8 cellular contexts compared by ENCODE assay signal in the genomic region with DNA sequence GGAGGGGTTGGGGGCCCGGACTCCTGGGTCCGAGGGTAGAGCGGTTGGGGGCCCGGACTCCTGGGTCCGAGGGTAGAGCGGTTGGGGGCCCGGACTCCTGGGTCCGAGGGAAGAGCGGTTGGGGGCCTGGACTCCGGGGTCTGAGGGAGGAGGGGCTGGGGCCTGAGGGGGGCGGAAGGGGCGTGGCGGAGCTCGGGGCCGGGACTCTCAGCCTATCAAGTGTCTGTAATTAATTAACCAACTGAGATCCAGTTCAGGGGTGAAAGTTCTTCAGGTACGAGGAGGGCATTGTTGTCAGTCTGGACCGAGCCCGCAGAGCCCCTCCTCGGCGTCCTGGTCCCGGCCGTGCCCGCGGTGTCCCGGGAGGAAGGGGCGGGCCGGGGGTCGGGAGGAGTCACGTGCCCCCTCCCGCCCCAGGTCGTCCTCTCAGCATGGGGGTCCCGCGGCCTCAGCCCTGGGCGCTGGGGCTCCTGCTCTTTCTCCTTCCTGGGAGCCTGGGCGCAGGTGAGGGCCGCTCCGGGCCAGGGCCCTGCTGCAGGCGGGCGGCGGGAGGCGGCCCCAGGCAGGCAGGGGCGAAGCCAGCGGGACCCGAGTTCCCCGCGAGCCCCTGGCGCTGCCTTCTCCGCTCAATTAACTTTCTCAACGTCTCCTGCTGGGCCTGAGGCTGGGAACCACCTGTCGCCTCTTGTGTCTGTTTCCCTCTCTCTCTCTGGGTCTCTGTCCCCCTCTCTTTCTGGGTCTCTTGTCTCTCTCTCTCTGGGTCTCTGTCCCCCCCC. TPM values are rescaled to one million over a fixed set of nuclear protein-coding genes. Genes with fewer than 3 reads are reported as not detected.
DNase-seq lines count a peak whose midpoint lies in the region; ATAC-seq, FAIRE-seq and TF ChIP-seq lines count a peak whose summit lies in the region.

No MANE protein-coding gene starts in this region.

- H3F3A ChIP-seq in GM23338 (replicated peaks; ENCODE audit: low read depth), result peaks cover 24% of the 10 kb centered on the region; the same call in 1 of the 2 replicates

- WGBS in mesodermal cell (ENCODE audit: insufficient coverage in 2 of 2), 2 experiments, result 1 to 3% methylated on average over 18 to 34 of the region's 50 CpGs
- WGBS in transverse colon (ENCODE audit: low coverage in 1 of 2), 2 donors, result 1% methylated on average over 50 of the region's 50 CpGs; no CpG with 5 or more reads in 1 of the 2 donors

- in situ Hi-C loops in transverse colon (cut with MboI; ENCODE audit: low pct_ligation_motif_present in 1 of 4, low pct_unique_long_range_greater_than_20kb in 1 of 4, low sequenced_read_pairs in 3 of 4), result no loop called here

- H4K20me1 ChIP-seq in GM23338 (replicated peaks; ENCODE audit: insufficient read depth), result no peaks in the 10 kb centered on the region; the same call in 1 of the 2 replicates

- no peaks in the 10 kb centered on the region; the same call in 2 of the 3 replicates for H3K9me3 Mint-ChIP-seq in GM23338

- H2AFZ ChIP-seq in ACC112 (ENCODE audit: low read length, unreplicated experiment) (peak overlapping the region; percentile 28), GM23338 (no peak overlapping the region)

- TF ChIP-seq CTCF in GM23338 (conservative IDR thresholded peaks at IDR 0.05; ENCODE audit: low read depth in 2 of 2) (no peak), transverse colon (IDR thresholded peaks at IDR 0.05) (no peak)

- peaks cover 12% of the 10 kb centered on the region; the same call in 2 of the 3 replicates for H3K36me3 Mint-ChIP-seq in GM23338 (ENCODE audit: low read depth)

- H3K27ac Mint-ChIP-seq in GM23338, result no peak overlapping the region

- H3K27ac ChIP-seq in ACC112 (ENCODE audit: low read depth, low read length), result no peak overlapping the region
- H3K27ac ChIP-seq in GM23338 (ENCODE audit: low read depth), result peak overlapping the region; percentile 96
- H3K27ac ChIP-seq in SK-N-MC, result peak overlapping the region; percentile 100
- H3K27ac ChIP-seq in duodenal mucosa (ENCODE audit: low read depth, low read length), result peak overlapping the region; percentile 78
- H3K27ac ChIP-seq in mesodermal cell (ENCODE audit: low read depth, low read length, severe bottlenecking), result peak overlapping the region; percentile 75
- peak overlapping the region; percentile 87 to 95 (median 92) for H3K27ac ChIP-seq in transverse colon

- no peaks in the 10 kb centered on the region for H3K9me2 ChIP-seq in GM23338 (ENCODE audit: insufficient read depth)

- ATAC-seq in GM23338, result peak; percentile 77

- H3K4me1 ChIP-seq in ACC112 (ENCODE audit: control insufficient read depth, insufficient read depth, low read length, unreplicated experiment) (peaks cover 10% of the 10 kb centered on the region), GM23338 (ENCODE audit: insufficient read depth) (peaks cover 21% of the 10 kb centered on the region), duodenal mucosa (ENCODE audit: control insufficient read depth in 1 of 2, insufficient read depth in 2 of 2, low read length in 2 of 2) (peaks cover 10 to 42% of the 10 kb centered on the region in 2 donors), mesodermal cell (ENCODE audit: control insufficient read depth, insufficient read depth, low read length, poor library complexity, severe bottlenecking) (peaks cover 7% of the 10 kb centered on the region), transverse colon (peaks cover 12 to 41% (median 26%) of the 10 kb centered on the region in 4 donors)

- H3K4me2 ChIP-seq in GM23338, result peak overlapping the region; percentile 94

- no peaks in the 10 kb centered on the region for H3K79me2 ChIP-seq in ACC112 (ENCODE audit: control insufficient read depth, insufficient read depth, low read length, unreplicated experiment)
- H3K79me2 ChIP-seq in GM23338 (replicated peaks; ENCODE audit: insufficient read depth), result peaks cover 11% of the 10 kb centered on the region; the same call in 1 of the 2 replicates

- H3K9me3 ChIP-seq in SK-N-MC (ENCODE audit: low read depth, low read length), result no peaks in the 10 kb centered on the region
- no peaks in the 10 kb centered on the region for H3K9me3 ChIP-seq in duodenal mucosa (ENCODE audit: control insufficient read depth in 1 of 2, low read length in 2 of 2)
- H3K9me3 ChIP-seq in mesodermal cell (ENCODE audit: control insufficient read depth, low read length), result no peaks in the 10 kb centered on the region
- no peaks in the 10 kb centered on the region for H3K9me3 ChIP-seq in transverse colon

- peak overlapping the region; percentile 100 for H3K9ac ChIP-seq in SK-N-MC (ENCODE audit: insufficient read length)
- H3K9ac ChIP-seq in duodenal mucosa (ENCODE audit: low read depth in 1 of 2, low read length in 2 of 2), result peak overlapping the region; percentile 64 to 73

- intact Hi-C loops in transverse colon (cut with DNase I; ENCODE audit: low total_unique reads), result no loop called here

- H3K27me3 ChIP-seq in ACC112 (ENCODE audit: insufficient read depth, low read length), result no peaks in the 10 kb centered on the region
- no peaks in the 10 kb centered on the region for H3K27me3 ChIP-seq in GM23338 (ENCODE audit: insufficient read depth)
- H3K27me3 ChIP-seq in duodenal mucosa (ENCODE audit: control insufficient read depth in 1 of 2, insufficient read depth in 2 of 2, low read length in 2 of 2), result no peaks in the 10 kb centered on the region
- H3K27me3 ChIP-seq in transverse colon, result no peaks in the 10 kb centered on the region

- TF ChIP-seq EP300 in transverse colon (IDR thresholded peaks at IDR 0.05; ENCODE audit: low read depth), result no peak

- DNase-seq in GM23338 (ENCODE audit: low spot score), result peak; percentile 88
- DNase-seq in SK-N-MC (ENCODE audit: low read depth, low spot score), result no peak
- DNase-seq in transverse colon, result peak; percentile 75
- no peak for DNase-seq in GM12892 (ENCODE audit: insufficient read length)
- no peak for DNase-seq in GM19239 (ENCODE audit: insufficient read length, low spot score)

- FAIRE-seq in GM12892 (lab: Jason Lieb, UNC) (no peak), GM19239 (lab: Jason Lieb, UNC) (no peak)

- TF ChIP-seq POLR2A in transverse colon (IDR thresholded peaks at IDR 0.05), result peak; percentile 8
- TF ChIP-seq POLR2A in GM12892 (IDR thresholded peaks at IDR 0.05; ENCODE audit: low read depth, low read length), result no peak

- H3K4me3 ChIP-seq in ACC112 (ENCODE audit: low read depth, low read length) (peak overlapping the region; percentile 67), GM23338 (peak overlapping the region; percentile 79), SK-N-MC (peak overlapping the region; percentile 100), duodenal mucosa (ENCODE audit: low read depth in 1 of 2, low read length in 2 of 2) (peak overlapping the region; percentile 78 to 83), mesodermal cell (ENCODE audit: extremely low read depth, insufficient read depth, low read length, poor library complexity, severe bottlenecking) (peak overlapping the region; percentile 68), transverse colon (peak overlapping the region; percentile 41 to 87 (median 72))

- peak overlapping the region; percentile 89 for H3K4me3 Mint-ChIP-seq in GM23338

- peaks cover 16% of the 10 kb centered on the region for H3K4me1 Mint-ChIP-seq in GM23338

- peaks cover 16% of the 10 kb centered on the region for H3K27me3 Mint-ChIP-seq in GM23338 (ENCODE audit: insufficient read depth, low read depth, poor library complexity)

- H3K36me3 ChIP-seq in ACC112 (ENCODE audit: insufficient read depth, low read length) (no peaks in the 10 kb centered on the region), GM23338 (ENCODE audit: insufficient read depth) (peaks cover 5% of the 10 kb centered on the region), SK-N-MC (ENCODE audit: insufficient read depth, low read length) (peaks cover 42% of the 10 kb centered on the region), duodenal mucosa (ENCODE audit: control insufficient read depth in 1 of 2, insufficient read depth in 2 of 2, low read length in 2 of 2) (peaks cover 0 to 9% of the 10 kb centered on the region in 2 donors), mesodermal cell (ENCODE audit: control insufficient read depth, insufficient read depth, low read length) (peaks cover 3% of the 10 kb centered on the region), transverse colon (no peaks in the 10 kb centered on the region)

TF ChIP-seq in GM23338, 12 proteins besides CTCF, POLR2A, EP300 and RAD21 (continues in another document):
- TF ChIP-seq STAT1 (IDR thresholded peaks at IDR 0.05; ENCODE audit: unreplicated experiment) (no peak), POLR2AphosphoS5 (IDR thresholded peaks at IDR 0.05; ENCODE audit: low read depth) (peak; percentile 69), EZH2phosphoT487 (IDR thresholded peaks at IDR 0.05; ENCODE audit: unreplicated experiment) (no peak)

RNA-seq across cellular contexts. Expression of a gene that starts 0.7 kb away (rescaled TPM):
- 23.5 and 41.7 TPM in 2 replicates for total RNA-seq in GM23338 (2014; rRNA removed; shearing (Covaris generic))
- polyA plus RNA-seq in GM23338 (2016; fragmentation: Nextera tagmentation; extraction: Ambion mirVana), result 62.3 and 66.8 TPM in 2 replicates
- 46.7 TPM for polyA plus RNA-seq in mesodermal cell (2013, experiment 1 of 2)
- 39.4 TPM for polyA plus RNA-seq in mesodermal cell (2013, experiment 2 of 2)
- 100 to 1,000 TPM; 425 to 562 (median 519) TPM for total RNA-seq in transverse colon
- not detected for polyA plus RNA-seq in GM12892 (2012; ENCODE audit: missing spikeins)

RNA-seq across cellular contexts. Expression of a gene that starts 14.6 kb away (rescaled TPM):
- total RNA-seq in GM23338 (2014; rRNA removed; shearing (Covaris generic)), result 44.0 and 54.8 TPM in 2 replicates
- 40.2 and 45.8 TPM in 2 replicates for polyA plus RNA-seq in GM23338 (2016; fragmentation: Nextera tagmentation; extraction: Ambion mirVana)
- 13.7 TPM for polyA plus RNA-seq in mesodermal cell (2013, experiment 1 of 2)
- 13.1 TPM for polyA plus RNA-seq in mesodermal cell (2013, experiment 2 of 2)
- total RNA-seq in transverse colon, result 100 to 1,000 TPM in 1 of 4 donors, 10 to 100 TPM in 3; 26.2 to 119 (median 57.4) TPM
- 0.23 TPM for polyA plus RNA-seq in GM12892 (2012; ENCODE audit: missing spikeins)

RNA-seq across cellular contexts. Expression of a gene that starts 16.9 kb away (rescaled TPM):
- 4,006 and 4,643 TPM in 2 replicates for total RNA-seq in GM23338 (2014; rRNA removed; shearing (Covaris generic))
- 2,646 and 2,793 TPM in 2 replicates for polyA plus RNA-seq in GM23338 (2016; fragmentation: Nextera tagmentation; extraction: Ambion mirVana)
- polyA plus RNA-seq in mesodermal cell (2013, experiment 1 of 2), result 3,137 TPM
- polyA plus RNA-seq in mesodermal cell (2013, experiment 2 of 2), result 2,791 TPM
- total RNA-seq in transverse colon, result 1,000 to 10,000 TPM; 1,601 to 4,774 (median 2,823) TPM
- 6,590 TPM for polyA plus RNA-seq in GM12892 (2012; ENCODE audit: missing spikeins)

RNA-seq across cellular contexts. Expression of a gene that starts 25.8 kb away (rescaled TPM):
- total RNA-seq in GM23338 (2014; rRNA removed; shearing (Covaris generic)), result 2,007 and 2,412 TPM in 2 replicates
- 2,105 and 2,261 TPM in 2 replicates for polyA plus RNA-seq in GM23338 (2016; fragmentation: Nextera tagmentation; extraction: Ambion mirVana)
- 2,575 TPM for polyA plus RNA-seq in mesodermal cell (2013, experiment 1 of 2)
- 2,385 TPM for polyA plus RNA-seq in mesodermal cell (2013, experiment 2 of 2)
- total RNA-seq in transverse colon, result 1,000 to 10,000 TPM; 1,219 to 2,956 (median 2,884) TPM
- 4,907 TPM for polyA plus RNA-seq in GM12892 (2012; ENCODE audit: missing spikeins)

RNA-seq across cellular contexts. Expression of a gene that starts 39.1 kb away (rescaled TPM):
- 0.49 TPM in 1 of 2 replicates, not detected in the other for total RNA-seq in GM23338 (2014; rRNA removed; shearing (Covaris generic))
- polyA plus RNA-seq in GM23338 (2016; fragmentation: Nextera tagmentation; extraction: Ambion mirVana), result 1.8 and 3.3 TPM in 2 replicates
- polyA plus RNA-seq in mesodermal cell (2013, experiment 1 of 2), result 2.2 TPM
- polyA plus RNA-seq in mesodermal cell (2013, experiment 2 of 2), result 2.5 TPM
- 1 to 10 TPM in 2 of 4 donors, under 1 TPM in 1, not detected in 1; 1.00 to 4.0 (median 3.2) TPM for total RNA-seq in transverse colon
- polyA plus RNA-seq in GM12892 (2012; ENCODE audit: missing spikeins), result 4.3 TPM

Comparison
In these comparisons a context has a peak if more than half of its experiments do, and no peak if none do; other contexts are left out.
1. DNase-seq: peak in GM23338 (single experiment) and transverse colon (single experiment); none in SK-N-MC (single experiment), GM12892 (single experiment) and GM19239 (single experiment).
2. Peak in every context shown above with its lines, with median percentiles within 50 percentile points of each other: H3K4me3 ChIP-seq.